9 cellular contexts compared by ENCODE assay signal in genomic region chr1:24536391-24536840, GRCh38. TPM values are rescaled to one million over a fixed set of nuclear protein-coding genes. Genes with fewer than 3 reads are reported as not detected.
DNase-seq lines count a peak whose midpoint lies in the region; ATAC-seq and TF ChIP-seq lines count a peak whose summit lies in the region.
"Had no signal": no experiment of that assay in that cellular context is flagged by ENCODE, and none has a peak within 500 bp of the region (broad histone marks: within the 10 kb centered on the region; RNA-seq: fewer than 3 reads in every experiment).

No MANE protein-coding gene starts in this region.

- peak; percentile 76 for DNase-seq in activated CD4-positive, alpha-beta T cell treated with anti-CD3 and anti-CD28 coated beads for 48 hours
- peak; percentile 37 for DNase-seq in stimulated activated CD8-positive, alpha-beta memory T cell treated with anti-CD3 and anti-CD28 coated beads, Interleukin-12 subunit alpha, Interleukin-12 subunit beta, amount 100 ng/mL, for 24 hours (ENCODE audit: extremely low read depth)
- DNase-seq in SKM-1 treated with dmso at 0.1 percent for 144 hours (lab: John Stamatoyannopoulos, UW; ENCODE audit: unreplicated experiment), result no peak

- TF ChIP-seq RAD21 in Ishikawa (IDR thresholded peaks at IDR 0.05; ENCODE audit: low read depth), result no peak

- ATAC-seq in GM18861 (IDR thresholded peaks at IDR 0.05; ENCODE audit: unreplicated experiment) (peak; percentile 62), esophagus mucosa (peak; percentile 53), GM19467 (IDR thresholded peaks at IDR 0.05; ENCODE audit: unreplicated experiment) (no peak), HG02981 (IDR thresholded peaks at IDR 0.05; ENCODE audit: unreplicated experiment) (no peak)

- no peak for TF ChIP-seq EP300 in Ishikawa (IDR thresholded peaks at IDR 0.05; ENCODE audit: borderline replicate concordance)

TF ChIP-seq in Ishikawa, 13 proteins besides CTCF, POLR2A, EP300 and RAD21:
- TF ChIP-seq YY1 (IDR thresholded peaks at IDR 0.05; ENCODE audit: low read depth), result no peak
- TF ChIP-seq, protein P1, sequence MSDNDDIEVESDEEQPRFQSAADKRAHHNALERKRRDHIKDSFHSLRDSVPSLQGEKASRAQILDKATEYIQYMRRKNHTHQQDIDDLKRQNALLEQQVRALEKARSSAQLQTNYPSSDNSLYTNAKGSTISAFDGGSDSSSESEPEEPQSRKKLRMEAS (IDR thresholded peaks at IDR 0.05), result peak; percentile 50; the same call in 1 of the 2 replicates
- TF ChIP-seq TCF12 (IDR thresholded peaks at IDR 0.05; ENCODE audit: low read depth), result 0 out of 2 replicates have a peak, but pooled peaks have one; percentile 37

RNA-seq across cellular contexts. Expression of gene NCMAP, which starts 19.5 kb away (rescaled TPM):
- 0.16 TPM for total RNA-seq in esophagus mucosa
- total RNA-seq: myocyte had no signal

RNA-seq across cellular contexts. Expression of gene RCAN3, which starts 33.8 kb away (rescaled TPM):
- 21.5 TPM for total RNA-seq in esophagus mucosa

Comparison
In these comparisons a context has a peak if more than half of its experiments do, and no peak if none do; other contexts are left out.
1. ATAC-seq: peak in GM18861 (single experiment) and esophagus mucosa (single experiment); none in GM19467 (single experiment) and HG02981 (single experiment).